Comparison of ENCODE assay signal across 28 cellular contexts in the genomic region with DNA sequence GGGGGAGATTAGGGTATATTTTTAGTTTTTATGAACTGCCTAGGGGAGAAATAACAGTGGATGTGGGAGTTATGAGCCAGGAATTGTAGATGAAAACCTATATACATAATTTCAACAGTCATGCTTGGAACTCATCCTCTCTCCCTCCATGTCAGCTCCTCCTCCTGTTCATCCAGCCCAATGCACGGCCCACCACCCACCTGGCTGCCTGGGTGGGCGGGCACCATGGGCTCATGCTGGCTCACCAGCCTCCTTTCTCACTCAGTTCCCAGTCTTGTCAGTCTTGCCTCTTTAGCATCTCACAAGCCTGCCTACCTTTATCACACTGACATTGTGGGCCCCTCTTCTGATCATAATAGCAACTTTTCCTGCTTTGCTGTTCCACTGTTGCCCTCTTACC.
"Had no signal": no experiment of that assay in that cellular context is flagged by ENCODE, and none has a peak within 500 bp of the region (broad histone marks: within the 10 kb centered on the region; RNA-seq: fewer than 3 reads in every experiment).

No MANE protein-coding gene starts in this region.

- H3K4me1 ChIP-seq: stomach, testis, thyroid gland, tibial artery, transverse colon, upper lobe of left lung, upper lobe of right lung, uterus had no signal

- H3K36me3 Mint-ChIP-seq: stimulated activated effector memory CD8-positive, alpha-beta T cell treated with anti-CD3 and anti-CD28 coated beads, Interleukin-12 subunit alpha, Interleukin-12 subunit beta, amount 100 ng/mL, for 72 hours; stimulated activated memory B cell treated with anti-CD40 and anti-IgM and Interleukin-4, amounts not matched to agents 10 μg/mL and 1 μg/mL and 100 μg/mL, for 72 hours; type B pancreatic cell had no signal

- H3K27ac ChIP-seq: stomach, suprapubic skin, testis, thoracic aorta, thyroid gland, tibial artery, tibial nerve, transverse colon, upper lobe of left lung, upper lobe of right lung, uterus, vagina had no signal

- H3K4me3 Mint-ChIP-seq: stimulated activated effector memory CD8-positive, alpha-beta T cell treated with anti-CD3 and anti-CD28 coated beads, Interleukin-12 subunit alpha, Interleukin-12 subunit beta, amount 100 ng/mL, for 72 hours; stimulated activated memory B cell treated with anti-CD40 and anti-IgM and Interleukin-4, amounts not matched to agents 10 μg/mL and 1 μg/mL and 100 μg/mL, for 72 hours; stimulated activated naive B cell treated with anti-CD40 and anti-IgM and Interleukin-4, amounts not matched to agents 10 μg/mL and 1 μg/mL and 100 μg/mL, for 72 hours; stimulated activated naive CD8-positive, alpha-beta T cell treated with anti-CD3 and anti-CD28 coated beads, Interleukin-15, amount 100 ng/mL, for 72 hours; stimulated activated naive CD8-positive, alpha-beta T cell treated with anti-CD3 and anti-CD28 coated beads, Interleukin-15, Interleukin-2, amounts not matched to agents 100 ng/mL and 50 ng/mL, for 24 hours; type B pancreatic cell had no signal

- DNase-seq: stimulated activated CD4-positive, alpha-beta T cell treated with anti-CD3 and anti-CD28 coated beads, Interleukin-2, amount 100 ng/mL, for 48 hours; stimulated activated CD4-positive, alpha-beta T cell treated with anti-CD3 and anti-CD28 coated beads, Interleukin-4, amount 100 ng/mL, for 1 hour; stimulated activated CD4-positive, alpha-beta T cell treated with anti-CD3 and anti-CD28 coated beads, Interleukin-4, amount 100 ng/mL, for 24 hours; stimulated activated CD4-positive, alpha-beta T cell treated with anti-CD3 and anti-CD28 coated beads, Interleukin-4, amount 100 ng/mL, for 4 hours; stimulated activated CD8-positive, alpha-beta memory T cell treated with anti-CD3 and anti-CD28 coated beads, Interleukin-4, amount 100 ng/mL, for 48 hours; stimulated activated naive B cell treated with anti-CD40 and anti-IgM and Interleukin-4, amounts not matched to agents 10 μg/mL and 1 μg/mL and 100 μg/mL, for 72 hours; stimulated activated naive CD4-positive, alpha-beta T cell; stimulated activated naive CD4-positive, alpha-beta T cell treated with Interleukin-2 at 50 U/mL for 16 hours; stimulated activated naive CD8-positive, alpha-beta T cell treated with anti-CD3 and anti-CD28 coated beads, Interleukin-15, amount 100 ng/mL, for 72 hours; stimulated activated naive CD8-positive, alpha-beta T cell treated with anti-CD3 and anti-CD28 coated beads, Interleukin-15, Interleukin-2, amounts not matched to agents 100 U/mL and 50 U/mL, for 24 hours; stomach; substantia nigra; testis; thyroid gland; tibial artery; transverse colon; trophoblast cell; upper lobe of right lung; uterus had no signal

- H3K36me3 ChIP-seq: stomach, suprapubic skin, thoracic aorta, thyroid gland, tibial artery, transverse colon, upper lobe of left lung, upper lobe of right lung, uterus, vagina had no signal

- H3K9me3 ChIP-seq: stomach, suprapubic skin, testis, thoracic aorta, thyroid gland, tibial artery, tibial nerve, transverse colon, upper lobe of left lung, upper lobe of right lung, uterus, vagina had no signal

- H3K27ac Mint-ChIP-seq: stimulated activated effector memory CD8-positive, alpha-beta T cell treated with anti-CD3 and anti-CD28 coated beads, Interleukin-12 subunit alpha, Interleukin-12 subunit beta, amount 100 ng/mL, for 72 hours; stimulated activated memory B cell treated with anti-CD40 and anti-IgM and Interleukin-4, amounts not matched to agents 10 μg/mL and 1 μg/mL and 100 μg/mL, for 72 hours; stimulated activated naive B cell treated with anti-CD40 and anti-IgM and Interleukin-4, amounts not matched to agents 10 μg/mL and 1 μg/mL and 100 μg/mL, for 72 hours; stimulated activated naive CD8-positive, alpha-beta T cell treated with anti-CD3 and anti-CD28 coated beads, Interleukin-15, amount 100 ng/mL, for 72 hours; stimulated activated naive CD8-positive, alpha-beta T cell treated with anti-CD3 and anti-CD28 coated beads, Interleukin-15, Interleukin-2, amounts not matched to agents 100 ng/mL and 50 ng/mL, for 24 hours; type B pancreatic cell had no signal

- H3K4me1 Mint-ChIP-seq: stimulated activated memory B cell treated with anti-CD40 and anti-IgM and Interleukin-4, amounts not matched to agents 10 μg/mL and 1 μg/mL and 100 μg/mL, for 72 hours; stimulated activated naive CD8-positive, alpha-beta T cell treated with anti-CD3 and anti-CD28 coated beads, Interleukin-15, amount 100 ng/mL, for 72 hours had no signal

- H3K27me3 Mint-ChIP-seq: stimulated activated memory B cell treated with anti-CD40 and anti-IgM and Interleukin-4, amounts not matched to agents 10 μg/mL and 1 μg/mL and 100 μg/mL, for 72 hours; stimulated activated naive B cell treated with anti-CD40 and anti-IgM and Interleukin-4, amounts not matched to agents 10 μg/mL and 1 μg/mL and 100 μg/mL, for 72 hours; stimulated activated naive CD8-positive, alpha-beta T cell treated with anti-CD3 and anti-CD28 coated beads, Interleukin-15, amount 100 ng/mL, for 72 hours; stimulated activated naive CD8-positive, alpha-beta T cell treated with anti-CD3 and anti-CD28 coated beads, Interleukin-15, Interleukin-2, amounts not matched to agents 100 ng/mL and 50 ng/mL, for 24 hours; type B pancreatic cell had no signal

- H3K9me3 Mint-ChIP-seq: stimulated activated effector memory CD8-positive, alpha-beta T cell treated with anti-CD3 and anti-CD28 coated beads, Interleukin-12 subunit alpha, Interleukin-12 subunit beta, amount 100 ng/mL, for 72 hours; stimulated activated memory B cell treated with anti-CD40 and anti-IgM and Interleukin-4, amounts not matched to agents 10 μg/mL and 1 μg/mL and 100 μg/mL, for 72 hours; stimulated activated naive B cell treated with anti-CD40 and anti-IgM and Interleukin-4, amounts not matched to agents 10 μg/mL and 1 μg/mL and 100 μg/mL, for 72 hours; stimulated activated naive CD8-positive, alpha-beta T cell treated with anti-CD3 and anti-CD28 coated beads, Interleukin-15, amount 100 ng/mL, for 72 hours; stimulated activated naive CD8-positive, alpha-beta T cell treated with anti-CD3 and anti-CD28 coated beads, Interleukin-15, Interleukin-2, amounts not matched to agents 100 ng/mL and 50 ng/mL, for 24 hours; type B pancreatic cell had no signal

- H3K4me3 ChIP-seq: stomach, suprapubic skin, testis, thoracic aorta, thyroid gland, tibial artery, tibial nerve, transverse colon, upper lobe of left lung, upper lobe of right lung, uterus, vagina had no signal

- H3K27me3 ChIP-seq: stomach, suprapubic skin, testis, thyroid gland, tibial artery, tibial nerve, transverse colon, upper lobe of left lung, upper lobe of right lung, uterus, vagina had no signal

- ATAC-seq: stimulated activated effector memory CD8-positive, alpha-beta T cell treated with anti-CD3 and anti-CD28 coated beads, Interleukin-12 subunit alpha, Interleukin-12 subunit beta, amount 100 ng/mL, for 72 hours; stimulated activated memory B cell treated with anti-CD40 and anti-IgM and Interleukin-4, amounts not matched to agents 10 μg/mL and 1 μg/mL and 100 μg/mL, for 72 hours; stimulated activated naive B cell treated with anti-CD40 and anti-IgM and Interleukin-4, amounts not matched to agents 10 μg/mL and 1 μg/mL and 100 μg/mL, for 72 hours; stimulated activated naive CD8-positive, alpha-beta T cell treated with anti-CD3 and anti-CD28 coated beads, Interleukin-15, amount 100 ng/mL, for 72 hours; stimulated activated naive CD8-positive, alpha-beta T cell treated with anti-CD3 and anti-CD28 coated beads, Interleukin-15, Interleukin-2, amounts not matched to agents 100 U/mL and 50 U/mL, for 24 hours; upper lobe of right lung had no signal
